11 cellular contexts compared by ENCODE assay signal in the genomic region with DNA sequence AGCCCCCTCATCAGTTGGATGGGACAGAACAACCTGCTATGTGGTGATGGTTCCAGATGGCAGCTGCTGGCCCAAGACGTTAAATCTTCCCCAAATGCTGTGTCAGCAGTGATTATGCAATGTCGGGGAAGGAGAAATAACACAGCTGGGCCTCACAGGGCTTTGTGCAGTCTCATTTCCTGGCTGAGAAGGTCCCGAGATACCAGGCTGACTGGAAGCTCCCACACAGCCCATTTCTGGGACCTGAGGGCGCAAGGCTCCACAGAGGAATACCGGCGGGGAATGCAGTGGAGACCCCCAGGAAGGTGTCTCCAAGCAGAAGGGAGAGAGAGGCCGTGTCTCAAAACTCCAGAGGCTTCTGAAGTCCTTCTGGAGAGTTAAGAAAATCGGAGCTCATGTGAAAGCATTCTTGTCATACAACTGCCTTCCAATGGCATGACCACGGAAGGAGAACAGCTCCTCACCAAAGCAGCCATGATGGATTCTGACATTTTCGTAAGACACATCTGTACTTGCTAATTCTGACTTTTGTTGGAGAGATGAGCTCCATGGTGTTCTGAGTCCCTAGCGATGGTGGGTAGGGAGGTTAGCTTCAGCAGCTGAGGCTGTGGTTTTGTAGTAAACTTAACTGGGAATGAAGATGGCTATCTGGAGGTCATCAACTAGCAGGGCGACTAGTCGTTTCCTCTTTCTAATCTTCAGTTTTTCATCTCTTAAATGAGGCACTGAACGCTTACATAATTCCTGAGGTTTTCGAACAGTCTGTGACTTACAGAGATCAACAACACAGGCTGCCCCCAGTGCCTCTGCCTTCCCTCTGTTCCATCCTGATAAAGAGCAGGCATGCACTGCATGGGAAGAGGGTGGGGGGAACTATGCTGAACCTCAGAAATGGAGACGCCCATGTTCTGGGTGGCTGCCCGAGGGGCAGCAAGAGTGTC. TPM values are rescaled to one million over a fixed set of nuclear protein-coding genes. Genes with fewer than 3 reads are reported as not detected.
DNase-seq lines count a peak whose midpoint lies in the region; ATAC-seq and TF ChIP-seq lines count a peak whose summit lies in the region.
"Had no signal": no experiment of that assay in that cellular context is flagged by ENCODE, and none has a peak within 500 bp of the region (broad histone marks: within the 10 kb centered on the region; RNA-seq: fewer than 3 reads in every experiment).

No MANE protein-coding gene starts in this region.

- H3F3A ChIP-seq in PC-3 (ENCODE audit: low read length, unreplicated experiment), result no peaks in the 10 kb centered on the region

- BruUV-seq in PC-3 (replicated peaks; lab: Mats Ljungman, UMichigan), result no TSS peak

- H3K9me2 ChIP-seq in PC-3 (replicated peaks; ENCODE audit: low read length), result no peaks in the 10 kb centered on the region

- no peaks in the 10 kb centered on the region for H3K36me3 ChIP-seq in breast epithelium
- no peaks in the 10 kb centered on the region for H3K36me3 ChIP-seq in left lung
- H3K36me3 ChIP-seq in stomach smooth muscle (ENCODE audit: control insufficient read depth in 2 of 2, insufficient read depth in 2 of 2, low read length in 2 of 2), result no peaks in the 10 kb centered on the region
- H3K36me3 ChIP-seq in PC-3 (ENCODE audit: low read depth, low read length), result no peaks in the 10 kb centered on the region
- H3K36me3 ChIP-seq: MG63, thyroid gland had no signal

- H3K4me2 ChIP-seq in PC-3 (ENCODE audit: low read length), result no peak overlapping the region

- TF ChIP-seq CTCF in breast epithelium (IDR thresholded peaks at IDR 0.05) (no peak), left lung (IDR thresholded peaks at IDR 0.05) (no peak), PC-3 (conservative IDR thresholded peaks at IDR 0.05; ENCODE audit: low read depth, low read length) (no peak)

- peak; percentile 20 for DNase-seq in KG1 (lab: John Stamatoyannopoulos, UW)
- no peak for DNase-seq in breast epithelium (ENCODE audit: low spot score in 2 of 2)
- DNase-seq in left lung, result peak in 1 of 2 donors; percentile 76
- DNase-seq in PC-3, result no peak
- DNase-seq in foreskin melanocyte, result no peak
- no peak for DNase-seq in SHP77 (lab: John Stamatoyannopoulos, UW)
- DNase-seq: MG63 had no signal

- H4K20me1 ChIP-seq in PC-3 (ENCODE audit: low read length), result no peaks in the 10 kb centered on the region

- POLR2A ChIA-PET in PC-3 (lab: Charles Lee; ENCODE audit: unreplicated experiment), result no interaction called here

- no peak overlapping the region for H2AFZ ChIP-seq in PC-3 (ENCODE audit: low read length)

- TF ChIP-seq POLR2A in breast epithelium (IDR thresholded peaks at IDR 0.05), result no peak

- no peaks in the 10 kb centered on the region for H3K79me2 ChIP-seq in PC-3 (ENCODE audit: low read length)

- H3K27ac ChIP-seq in breast epithelium (peak overlapping the region; percentile 58 to 84), left lung (peak overlapping the region; percentile 79 to 97), stomach smooth muscle (ENCODE audit: low read length) (peak overlapping the region; percentile 49), PC-3 (ENCODE audit: low read length) (no peak overlapping the region)
- H3K27ac ChIP-seq: VCaP had no signal

- H3K4me1 ChIP-seq in breast epithelium (peaks cover 0 to 6% of the 10 kb centered on the region in 2 donors), left lung (peaks cover 20 to 75% of the 10 kb centered on the region in 2 donors), stomach smooth muscle (ENCODE audit: control insufficient read depth, insufficient read depth, low read length) (peaks cover 16% of the 10 kb centered on the region), PC-3 (ENCODE audit: insufficient read depth, low read length) (no peaks in the 10 kb centered on the region)

- CTCF ChIA-PET in PC-3 (lab: Charles Lee), result no interaction called here

- H3K4me3 ChIP-seq in breast epithelium, result no peak overlapping the region
- peak overlapping the region in 1 of 2 donors; percentile 22 for H3K4me3 ChIP-seq in left lung
- no peak overlapping the region for H3K4me3 ChIP-seq in stomach smooth muscle (ENCODE audit: low read length in 2 of 2)
- no peak overlapping the region for H3K4me3 ChIP-seq in PC-3 (ENCODE audit: low read length)
- H3K4me3 ChIP-seq: MG63, thyroid gland had no signal

- no peaks in the 10 kb centered on the region for H3K27me3 ChIP-seq in breast epithelium
- H3K27me3 ChIP-seq in left lung, result no peaks in the 10 kb centered on the region
- H3K27me3 ChIP-seq in stomach smooth muscle (ENCODE audit: control insufficient read depth in 1 of 2, insufficient read depth in 2 of 2, low read length in 2 of 2), result peaks cover 3 to 4% of the 10 kb centered on the region in 2 donors
- no peaks in the 10 kb centered on the region for H3K27me3 ChIP-seq in PC-3 (ENCODE audit: low read length)
- H3K27me3 ChIP-seq: MG63, thyroid gland had no signal

- intact Hi-C loops in breast epithelium (cut with DNase I; ENCODE audit: low total_unique reads) (no loop called here), left lung (cut with DNase I) (no loop called here), PC-3 (cut with micrococcal nuclease) (no loop called here)

- ATAC-seq in left lung (peak; percentile 77), PC-3 (no peak), GM19328 (IDR thresholded peaks at IDR 0.05; ENCODE audit: unreplicated experiment) (no peak)

- H3K9ac ChIP-seq in stomach smooth muscle (ENCODE audit: low read length in 2 of 2) (peak overlapping the region in 1 of 2 donors; percentile 10), PC-3 (ENCODE audit: low read length) (no peak overlapping the region)

- H3K9me3 ChIP-seq in breast epithelium (no peaks in the 10 kb centered on the region), left lung (no peaks in the 10 kb centered on the region), stomach smooth muscle (ENCODE audit: control insufficient read depth in 2 of 2, low read length in 2 of 2) (peaks cover 3 to 4% of the 10 kb centered on the region in 2 donors), PC-3 (ENCODE audit: low read length) (no peaks in the 10 kb centered on the region)
- H3K9me3 ChIP-seq: MG63, thyroid gland had no signal

RNA-seq across cellular contexts. Expression of a gene that starts 28.4 kb away (rescaled TPM):
- total RNA-seq in breast epithelium (100 to 1,000 TPM in 1 of 3 donors, 10 to 100 TPM in 2; 74.9 to 126 (median 78.0) TPM), left lung (10 to 100 TPM; 50.3 to 76.9 TPM), PC-3 (2014; rRNA removed) (29.9 and 36.3 TPM in 2 replicates)
